8 cellular contexts compared by ENCODE assay signal in the genomic region with DNA sequence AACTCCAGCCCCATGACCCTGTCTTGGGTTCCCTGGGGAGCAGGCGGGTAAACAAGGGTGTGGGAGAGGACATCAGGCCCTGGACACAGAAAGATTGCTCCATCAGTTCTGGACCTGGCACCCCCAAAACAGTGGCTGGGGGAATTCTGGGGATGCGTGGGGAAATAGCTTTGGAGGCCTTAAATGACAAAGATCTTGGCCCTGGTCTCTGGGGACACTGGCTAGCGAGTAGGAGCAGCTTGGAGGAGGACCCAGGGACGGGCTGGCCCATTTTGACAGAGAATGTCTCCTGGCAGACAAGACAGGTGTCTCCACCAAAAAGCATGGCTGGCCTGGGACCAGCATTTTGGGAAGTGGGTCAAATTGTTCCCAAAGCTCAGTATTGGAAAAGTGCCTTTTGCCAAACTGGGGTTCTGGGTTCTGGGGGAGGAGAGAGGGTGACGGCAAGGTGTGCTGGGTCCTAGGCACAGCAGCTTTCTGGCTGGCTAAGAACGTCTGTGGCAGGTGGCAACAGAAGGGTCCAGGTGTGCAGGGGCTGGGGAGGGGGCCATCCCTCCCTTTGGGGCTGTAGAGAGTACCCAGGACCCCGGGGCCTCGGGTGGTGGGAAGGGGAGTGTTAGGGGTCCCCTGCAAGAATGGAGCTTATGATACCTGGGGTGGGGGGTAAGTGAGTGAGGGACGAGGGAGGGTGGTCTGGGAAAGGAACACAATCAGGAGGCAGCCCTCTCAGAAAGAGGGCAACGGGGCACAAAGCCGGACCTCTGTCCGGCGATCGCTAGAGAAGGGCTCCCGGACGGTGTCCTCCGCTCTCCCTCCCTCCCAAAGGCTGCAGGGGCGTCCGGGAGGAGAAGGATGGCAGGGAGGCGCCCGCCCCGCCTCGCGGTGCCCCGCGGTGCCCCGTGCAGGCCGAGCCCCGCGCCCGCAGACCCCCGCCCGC. TPM values are rescaled to one million over a fixed set of nuclear protein-coding genes. Genes with fewer than 3 reads are reported as not detected.
DNase-seq lines count a peak whose midpoint lies in the region; ATAC-seq and TF ChIP-seq lines count a peak whose summit lies in the region.

No MANE protein-coding gene starts in this region.

- H3K27me3 ChIP-seq in Peyer's patch, result peaks cover 0 to 5% of the 10 kb centered on the region in 2 donors
- H3K27me3 ChIP-seq in fibroblast of lung (ENCODE audit: control insufficient read depth, insufficient read depth, low read length), result no peaks in the 10 kb centered on the region
- H3K27me3 ChIP-seq in rectal smooth muscle tissue (ENCODE audit: control insufficient read depth, insufficient read depth, low read length), result no peaks in the 10 kb centered on the region

- H3K4me1 ChIP-seq in Peyer's patch (peaks cover 0 to 17% (median 10%) of the 10 kb centered on the region in 4 donors), fibroblast of lung (ENCODE audit: control insufficient read depth, extremely low read depth, insufficient read depth, low read length) (peaks cover 17% of the 10 kb centered on the region), rectal smooth muscle tissue (ENCODE audit: control insufficient read depth, insufficient read depth, low read length) (peaks cover 18% of the 10 kb centered on the region)

- peaks cover 73% of the 10 kb centered on the region for H3K27me3 Mint-ChIP-seq in activated T-cell treated with anti-CD3 and anti-CD28 coated beads, Interleukin-2, amount 50 U/mL, for 24 hours

- peak overlapping the region; percentile 54 to 64 (median 59) for H3K4me3 ChIP-seq in Peyer's patch
- H3K4me3 ChIP-seq in fibroblast of lung (replicated peaks in 1 of 4; ENCODE audit: control extremely low read depth in 1 of 4, insufficient read depth in 1 of 4, low read depth in 3 of 4, low read length in 4 of 4), result peak overlapping the region; percentile 52 to 75 (median 63)
- H3K4me3 ChIP-seq in rectal smooth muscle tissue (ENCODE audit: low read length), result peak overlapping the region; percentile 77

- peak overlapping the region; percentile 81 for H3K4me2 ChIP-seq in fibroblast of lung (ENCODE audit: extremely low read depth, insufficient read depth, low read length)

- no peak for ATAC-seq in HG02885 (IDR thresholded peaks at IDR 0.05; ENCODE audit: poor library complexity, unreplicated experiment)

- H3K9me3 ChIP-seq in Peyer's patch, result no peaks in the 10 kb centered on the region
- H3K9me3 ChIP-seq in fibroblast of lung (ENCODE audit: control insufficient read depth, insufficient read depth, low read depth, low read length), result no peaks in the 10 kb centered on the region

- H3K36me3 Mint-ChIP-seq in activated T-cell treated with anti-CD3 and anti-CD28 coated beads, Interleukin-2, amount 50 U/mL, for 24 hours (ENCODE audit: low read depth), result no peaks in the 10 kb centered on the region

- H3K27ac ChIP-seq in Peyer's patch (peak overlapping the region; percentile 68 to 82 (median 76)), fibroblast of lung (ENCODE audit: insufficient read depth, low read length) (no peak overlapping the region), rectal smooth muscle tissue (ENCODE audit: low read depth, low read length) (peak overlapping the region; percentile 48)

- H2AFZ ChIP-seq in fibroblast of lung (ENCODE audit: low read length), result peak overlapping the region; percentile 16

- peak overlapping the region; percentile 72 for H3K4me3 Mint-ChIP-seq in activated T-cell treated with anti-CD3 and anti-CD28 coated beads, Interleukin-2, amount 50 U/mL, for 24 hours

- H3K27ac Mint-ChIP-seq in activated T-cell treated with anti-CD3 and anti-CD28 coated beads, Interleukin-2, amount 50 U/mL, for 24 hours, result no peak overlapping the region

- H3K4me1 Mint-ChIP-seq in activated T-cell treated with anti-CD3 and anti-CD28 coated beads, Interleukin-2, amount 50 U/mL, for 24 hours (ENCODE audit: low read depth), result peaks cover 24% of the 10 kb centered on the region

- TF ChIP-seq CTCF in Peyer's patch (IDR thresholded peaks at IDR 0.05), result no peak
- no peak for TF ChIP-seq CTCF in fibroblast of lung (conservative IDR thresholded peaks at IDR 0.05 in 1 of 2, IDR thresholded peaks at IDR 0.05 in 1 of 2; ENCODE audit: low read depth in 1 of 2, low read length in 2 of 2)

- TF ChIP-seq POLR2A in Peyer's patch (IDR thresholded peaks at IDR 0.05), result no peak

- H3K9me3 Mint-ChIP-seq in activated T-cell treated with anti-CD3 and anti-CD28 coated beads, Interleukin-2, amount 50 U/mL, for 24 hours, result no peaks in the 10 kb centered on the region

- H3K9ac ChIP-seq in fibroblast of lung (ENCODE audit: insufficient read depth, low read length) (peak overlapping the region; percentile 4), rectal smooth muscle tissue (ENCODE audit: low read length) (peak overlapping the region; percentile 11)

- no peaks in the 10 kb centered on the region for H4K20me1 ChIP-seq in fibroblast of lung (ENCODE audit: control insufficient read depth, extremely low read depth, insufficient read depth, low read length)

- H3K36me3 ChIP-seq in Peyer's patch, result no peaks in the 10 kb centered on the region
- H3K36me3 ChIP-seq in fibroblast of lung (ENCODE audit: control insufficient read depth, insufficient read depth, low read length), result no peaks in the 10 kb centered on the region
- no peaks in the 10 kb centered on the region for H3K36me3 ChIP-seq in rectal smooth muscle tissue (ENCODE audit: control insufficient read depth, insufficient read depth, low read length)

- H3K79me2 ChIP-seq in fibroblast of lung (ENCODE audit: control insufficient read depth, insufficient read depth, low read length), result no peaks in the 10 kb centered on the region

- no peak for DNase-seq in activated T-cell treated with anti-CD3 and anti-CD28 coated beads, Interleukin-2, amount 50 U/mL, for 24 hours
- DNase-seq in activated T-cell treated with anti-CD3 and anti-CD28 coated beads for 4 hours (no peak), Peyer's patch (no peak), fibroblast of lung (ENCODE audit: low read depth in 2 of 2) (no peak), HK-2 (ENCODE audit: unreplicated experiment) (no peak), T-helper 9 cell (no peak)

RNA-seq across cellular contexts. Expression of a gene that starts 0.6 kb away (rescaled TPM):
- total RNA-seq in Peyer's patch (10 to 100 TPM in 1 of 4 donors, 1 to 10 TPM in 2, under 1 TPM in 1; 0.53 to 11.6 (median 4.6) TPM), fibroblast of lung (7.4 and 10.2 TPM in 2 replicates)
- 3.6 and 6.3 TPM in 2 replicates for polyA plus RNA-seq in fibroblast of lung
- polyA plus RNA-seq in fibroblast of lung (2012), result 3.1 and 4.1 TPM in 2 replicates
- 1.1 TPM in 1 of 2 replicates, not detected in the other for polyA minus RNA-seq in fibroblast of lung (ENCODE audit: low replicate concordance)
